In genomic region chr4:139208404-139208945, GRCh38 we compare ENCODE assay signal across 11 cellular contexts. TPM values are rescaled to one million over a fixed set of nuclear protein-coding genes. Genes with fewer than 3 reads are reported as not detected.
DNase-seq lines count a peak whose midpoint lies in the region; TF ChIP-seq lines count a peak whose summit lies in the region.
"Had no signal": no experiment of that assay in that cellular context is flagged by ENCODE, and none has a peak within 500 bp of the region (broad histone marks: within the 10 kb centered on the region; RNA-seq: fewer than 3 reads in every experiment).

No MANE protein-coding gene starts in this region.

- H4K5ac ChIP-seq in mesendoderm (ENCODE audit: low read length) = no peak overlapping the region

- H2BK5ac ChIP-seq in mesendoderm (ENCODE audit: low read length) = no peak overlapping the region

- H3K27ac ChIP-seq in transverse colon (peak overlapping the region in 2 of 4 donors; percentile 11 to 12), mesendoderm (ENCODE audit: low read depth, low read length) (no peak overlapping the region), ovary (no peak overlapping the region)
- H3K27ac ChIP-seq: epithelial cell of prostate, testis had no signal

- H3K4me1 ChIP-seq in transverse colon (no peaks in the 10 kb centered on the region), mesendoderm (ENCODE audit: control insufficient read depth, low read depth, low read length) (no peaks in the 10 kb centered on the region), ovary (ENCODE audit: insufficient read depth) (no peaks in the 10 kb centered on the region)
- H3K4me1 ChIP-seq: testis had no signal

- no peak for TF ChIP-seq CTCF in fibroblast of pulmonary artery (IDR thresholded peaks at IDR 0.05; ENCODE audit: low read length, missing control alignments)
- no peak for TF ChIP-seq CTCF in transverse colon (IDR thresholded peaks at IDR 0.05)
- no peak for TF ChIP-seq CTCF in ovary (IDR thresholded peaks at IDR 0.05)

- intact Hi-C loops in transverse colon (cut with DNase I; ENCODE audit: low total_unique reads) (no loop called here), ovary (cut with DNase I) (no loop called here)

- no peak overlapping the region for H2BK15ac ChIP-seq in mesendoderm (replicated peaks; ENCODE audit: low read depth)

- H3K56ac ChIP-seq in mesendoderm (ENCODE audit: low read length) = no peak overlapping the region

- H2AK5ac ChIP-seq in mesendoderm (ENCODE audit: low read length) = no peak overlapping the region

- H3K79me1 ChIP-seq in mesendoderm (ENCODE audit: low read length) = no peaks in the 10 kb centered on the region

- WGBS in transverse colon (ENCODE audit: low coverage in 1 of 2), 2 donors = 43 to 53% methylated on average over 3 of the region's 3 CpGs
- no CpG with 5 or more reads among the region's 3 CpGs for WGBS in mesendoderm (ENCODE audit: extremely low coverage, insufficient coverage, low lambda C conversion rate)
- 58 to 64% (median 62%) methylated on average over 3 of the region's 3 CpGs for WGBS in ovary, 3 donors

- TF ChIP-seq POLR2A in transverse colon (IDR thresholded peaks at IDR 0.05) = no peak
- TF ChIP-seq POLR2A in ovary (IDR thresholded peaks at IDR 0.05) = no peak

- no peak overlapping the region for H2BK120ac ChIP-seq in mesendoderm (ENCODE audit: low read depth, low read length)

- H3K4me3 ChIP-seq in fibroblast of pulmonary artery (replicated peaks; ENCODE audit: low read depth, low read length) (no peak overlapping the region), transverse colon (no peak overlapping the region), mesendoderm (ENCODE audit: low read length) (no peak overlapping the region), ovary (no peak overlapping the region)
- H3K4me3 ChIP-seq: testis had no signal

- no peak overlapping the region for H4K8ac ChIP-seq in mesendoderm (ENCODE audit: low read depth, low read length)

- H3K27me3 ChIP-seq in transverse colon (no peaks in the 10 kb centered on the region), mesendoderm (ENCODE audit: insufficient read depth, low read length, poor library complexity) (no peaks in the 10 kb centered on the region), ovary (no peaks in the 10 kb centered on the region)
- H3K27me3 ChIP-seq: testis had no signal

- H3K4ac ChIP-seq in mesendoderm (ENCODE audit: low read depth, low read length) = no peak overlapping the region

- TF ChIP-seq EP300 in transverse colon (IDR thresholded peaks at IDR 0.05; ENCODE audit: low read depth) (peak; percentile 25), ovary (IDR thresholded peaks at IDR 0.05) (no peak)

- H3K9me3 ChIP-seq in transverse colon (no peaks in the 10 kb centered on the region), ovary (no peaks in the 10 kb centered on the region)
- H3K9me3 ChIP-seq: testis had no signal

- H3K18ac ChIP-seq in mesendoderm (ENCODE audit: low read length) = no peak overlapping the region

- DNase-seq in NCI-H2029 (lab: John Stamatoyannopoulos, UW) (peak; percentile 32), NCI-H2029 treated with DMSO at 0.1 percent for 48 hours (lab: John Stamatoyannopoulos, UW) (no peak), NOMO-1 (lab: John Stamatoyannopoulos, UW; ENCODE audit: unreplicated experiment in 2 of 2) (peak; percentile 83 to 99), fibroblast of pulmonary artery (ENCODE audit: low read depth) (peak; percentile 71), transverse colon (no peak), mesendoderm (no peak), ovary (no peak)
- DNase-seq in activated CD4-positive, alpha-beta T cell treated with anti-CD3 and anti-CD28 coated beads, Interleukin-2, amount 50 U/mL, for 48 hours = no peak
- DNase-seq: activated CD8-positive, alpha-beta memory T cell treated with anti-CD3 and anti-CD28 coated beads for 24 hours; testis had no signal

- H3K36me3 ChIP-seq in transverse colon (no peaks in the 10 kb centered on the region), mesendoderm (ENCODE audit: control insufficient read depth, insufficient read depth, low read length) (no peaks in the 10 kb centered on the region), ovary (no peaks in the 10 kb centered on the region)

- no peak overlapping the region for H3K4me2 ChIP-seq in mesendoderm (ENCODE audit: low read length)

- no peak overlapping the region for H3K9ac ChIP-seq in mesendoderm (ENCODE audit: low read length)

- no peak overlapping the region for H3K23ac ChIP-seq in mesendoderm (ENCODE audit: low read length)

- no peaks in the 10 kb centered on the region for H3K79me2 ChIP-seq in mesendoderm (ENCODE audit: control insufficient read depth, insufficient read depth, low read length)

- in situ Hi-C loops in transverse colon (cut with MboI; ENCODE audit: low pct_ligation_motif_present in 1 of 4, low pct_unique_long_range_greater_than_20kb in 1 of 4, low sequenced_read_pairs in 3 of 4) = no loop called here

RNA-seq across cellular contexts. Expression of gene ELF2, which starts 31.5 kb away (rescaled TPM):
- total RNA-seq in transverse colon (10 to 100 TPM; 21.7 to 65.6 (median 41.8) TPM), ovary (10 to 100 TPM; 41.7 to 66.8 (median 53.0) TPM)
- polyA plus RNA-seq in mesendoderm (2013, experiment 1 of 2) = 25.3 TPM
- 27.1 TPM for polyA plus RNA-seq in mesendoderm (2013, experiment 2 of 2)
- 10 to 100 TPM; 28.8 to 39.4 TPM for polyA plus RNA-seq in ovary

Comparison
In these comparisons a context has a peak if more than half of its experiments do, and no peak if none do; other contexts are left out.
1. DNase-seq: peak in NCI-H2029 (single experiment), NOMO-1 (2 of 2) and fibroblast of pulmonary artery (single experiment); none in NCI-H2029 treated with DMSO at 0.1 percent for 48 hours (single experiment), transverse colon (single experiment), mesendoderm (single experiment), ovary (0 of 5) and activated CD4-positive, alpha-beta T cell treated with anti-CD3 and anti-CD28 coated beads, Interleukin-2, amount 50 U/mL, for 48 hours (0 of 2).